Comparison of ENCODE assay signal across 2 cellular contexts in genomic region chr11:62889484-62890437, GRCh38.
TF ChIP-seq lines count a peak whose summit lies in the region.

No MANE protein-coding gene starts in this region.

TF ChIP-seq in A549, 52 proteins besides CTCF, POLR2A, EP300 and RAD21:
- TF ChIP-seq TFCP2L1 (CRISPR knock-in tag; IDR thresholded peaks at IDR 0.05) = peak; percentile 55; the same call in 1 of the 2 replicates
- TF ChIP-seq RARB (CRISPR knock-in tag; IDR thresholded peaks at IDR 0.05) = peak; percentile 72
- TF ChIP-seq HOXA7 (CRISPR knock-in tag; IDR thresholded peaks at IDR 0.05) = peak; percentile 90
- TF ChIP-seq PHF8 (IDR thresholded peaks at IDR 0.05; ENCODE audit: borderline replicate concordance, low read depth) = no peak
- peak in 1 of 2 experiments; percentile 51; a peak in 3 of 5 replicates for TF ChIP-seq JUN (IDR thresholded peaks at IDR 0.05)
- peak; percentile 92 for TF ChIP-seq POLR2AphosphoS2 (conservative IDR thresholded peaks at IDR 0.05; ENCODE audit: low read length)
- 0 out of 2 replicates have a peak, but pooled peaks have one; percentile 17 for TF ChIP-seq ATOH8 (CRISPR knock-in tag; IDR thresholded peaks at IDR 0.05; ENCODE audit: low read depth)
- TF ChIP-seq FOSB (CRISPR knock-in tag; IDR thresholded peaks at IDR 0.05) = peak; percentile 78
- 0 out of 2 replicates have a peak, but pooled peaks have one; percentile 53 for TF ChIP-seq PBX3 (IDR thresholded peaks at IDR 0.05)
- no peak for TF ChIP-seq CEBPB (IDR thresholded peaks at IDR 0.05)

TF ChIP-seq in HCT116, 20 proteins besides CTCF, POLR2A, EP300 and RAD21:
- TF ChIP-seq CBX3 (IDR thresholded peaks at IDR 0.05; ENCODE audit: low read depth) (peak; percentile 26; the same call in 1 of the 2 replicates), ZNF274 (IDR thresholded peaks at IDR 0.05; ENCODE audit: low read depth, low read length) (no peak), SIN3A (IDR thresholded peaks at IDR 0.05; ENCODE audit: low read depth) (no peak; the same call in 1 of the 2 replicates), REST (IDR thresholded peaks at IDR 0.05; ENCODE audit: low read depth) (no peak), ELF1 (IDR thresholded peaks at IDR 0.05; ENCODE audit: borderline replicate concordance, low read depth) (no peak), ZBTB33 (IDR thresholded peaks at IDR 0.05; ENCODE audit: extremely low read depth, insufficient replicate concordance, low read length) (no peak), EZH2phosphoT487 (IDR thresholded peaks at IDR 0.05; ENCODE audit: borderline replicate concordance) (no peak), YY1 (IDR thresholded peaks at IDR 0.05; ENCODE audit: extremely low read depth, insufficient replicate concordance, low read depth, low read length) (no peak), SRF (IDR thresholded peaks at IDR 0.05; ENCODE audit: low read depth) (no peak), POLR2AphosphoS5 (IDR thresholded peaks at IDR 0.05; ENCODE audit: low read depth, low read length) (peak; percentile 77), EGR1 (IDR thresholded peaks at IDR 0.05; ENCODE audit: low read depth) (no peak), MAX (IDR thresholded peaks at IDR 0.05) (no peak), FOSL1 (IDR thresholded peaks at IDR 0.05; ENCODE audit: low read depth) (peak; percentile 26; the same call in 1 of the 2 replicates), CEBPB (IDR thresholded peaks at IDR 0.05; ENCODE audit: low read depth) (no peak; the same call in 1 of the 2 replicates), JUND (IDR thresholded peaks at IDR 0.05) (peak; percentile 53), ATF3 (IDR thresholded peaks at IDR 0.05) (no peak), EZH2 (IDR thresholded peaks at IDR 0.05) (no peak), TCF7L2 (IDR thresholded peaks at IDR 0.05; ENCODE audit: borderline replicate concordance, extremely low read depth, insufficient read depth, insufficient read length) (no peak), ZFX (IDR thresholded peaks at IDR 0.05) (no peak), SP1 (IDR thresholded peaks at IDR 0.05; ENCODE audit: low read depth) (peak; percentile 11)
